ENCODE assay signal across 8 cellular contexts in the genomic region with DNA sequence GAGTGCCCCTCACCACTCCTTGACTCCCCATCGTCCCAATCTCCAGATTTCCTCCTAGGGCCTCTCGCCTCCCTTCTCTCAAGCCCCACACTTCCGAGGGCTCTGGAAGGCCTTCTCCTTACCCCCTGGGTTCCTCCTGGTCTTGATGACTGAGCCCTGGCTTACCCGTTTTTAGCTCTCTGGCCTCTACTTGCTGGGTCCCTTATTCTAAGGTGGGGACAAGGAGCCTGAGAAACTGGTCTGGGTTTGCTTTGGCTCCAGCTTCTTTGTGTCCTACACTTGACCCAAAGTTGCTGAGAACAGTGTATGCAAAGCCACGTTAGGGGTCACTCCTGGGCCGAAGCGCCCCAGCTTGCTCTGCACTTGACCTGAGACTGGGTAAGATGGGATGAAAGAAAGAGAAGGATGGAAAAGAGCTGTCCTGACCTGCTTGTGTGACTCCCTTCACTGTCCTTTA. TPM values are rescaled to one million over a fixed set of nuclear protein-coding genes. Genes with fewer than 3 reads are reported as not detected.
DNase-seq lines count a peak whose midpoint lies in the region; ATAC-seq, FAIRE-seq and TF ChIP-seq lines count a peak whose summit lies in the region.

No MANE protein-coding gene starts in this region.

- intact Hi-C loops in K562 (cut with micrococcal nuclease): no loop called here

- H3K4me3 ChIP-seq in BLaER1: peak overlapping the region; percentile 99
- peak overlapping the region; percentile 95 for H3K4me3 ChIP-seq in MG63
- H3K4me3 ChIP-seq in K562: peak overlapping the region; percentile 90

- H3K4me1 Mint-ChIP-seq in immature natural killer cell: peaks cover 35 to 48% of the 10 kb centered on the region in 2 donors
- H3K4me1 Mint-ChIP-seq in stimulated activated naive CD8-positive, alpha-beta T cell treated with anti-CD3 and anti-CD28 coated beads, Interleukin-15, amount 100 ng/mL, for 72 hours: peaks cover 45% of the 10 kb centered on the region

- POLR2A ChIA-PET in K562 (lab: Yijun Ruan, JAX): interaction anchor here (0.6 to 1.5 kb wide), 7 partner anchors 10 to 1494 kb away, joined by 3 to 5 read pairs (median 3); partner anchors contain the start of genes FGFR4 and UIMC1

- H3K36me3 ChIP-seq in BLaER1 (peaks cover 33% of the 10 kb centered on the region), MG63 (peaks cover 24% of the 10 kb centered on the region), K562 (ENCODE audit: control insufficient read depth, insufficient read depth, low read length) (peaks cover 26% of the 10 kb centered on the region)

- peak overlapping the region; percentile 96 for H3K4me2 ChIP-seq in BLaER1
- peak overlapping the region; percentile 92 for H3K4me2 ChIP-seq in K562 (ENCODE audit: insufficient read depth, low read length)

- H3K27ac Mint-ChIP-seq in immature natural killer cell: peak overlapping the region; percentile 92 to 98 (median 96)
- H3K27ac Mint-ChIP-seq in stimulated activated naive CD8-positive, alpha-beta T cell treated with anti-CD3 and anti-CD28 coated beads, Interleukin-15, amount 100 ng/mL, for 72 hours: peak overlapping the region; percentile 98 to 99

- H2AFZ ChIP-seq in K562 (ENCODE audit: low read depth, low read length): peak overlapping the region; percentile 95

- CTCF ChIA-PET in K562 (lab: Yijun Ruan, JAX; ENCODE audit: low intra/inter-chr PET ratio): no interaction called here

- FAIRE-seq in K562 (lab: Jason Lieb, UNC): peak; percentile 42

- peaks cover 3 to 5% (median 4%) of the 10 kb centered on the region in 3 donors for H3K36me3 Mint-ChIP-seq in immature natural killer cell

- H3K4me3 Mint-ChIP-seq in immature natural killer cell: peak overlapping the region; percentile 98 to 99 (median 99)
- peak overlapping the region; percentile 97 to 99 for H3K4me3 Mint-ChIP-seq in stimulated activated naive CD8-positive, alpha-beta T cell treated with anti-CD3 and anti-CD28 coated beads, Interleukin-15, amount 100 ng/mL, for 72 hours

- no peak; a peak in 1 of 6 replicates for TF ChIP-seq CTCF in K562 (IDR thresholded peaks at IDR 0.05 in 2 of 3, conservative IDR thresholded peaks at IDR 0.05 in 1 of 3; ENCODE audit: insufficient read depth in 2 of 3, low read depth in 1 of 3, low read length in 3 of 3)

- H3K4me1 ChIP-seq in BLaER1: peaks cover 33% of the 10 kb centered on the region
- H3K4me1 ChIP-seq in K562 (replicated peaks in 1 of 2; ENCODE audit: control insufficient read depth in 2 of 2, insufficient read depth in 2 of 2, low read length in 2 of 2): peaks cover 24 to 25% of the 10 kb centered on the region in 2 experiments; a peak in 4 of 5 replicates

- H3K79me2 ChIP-seq in K562 (ENCODE audit: control insufficient read depth, insufficient read depth, low read length): peaks cover 65% of the 10 kb centered on the region

- WGBS in K562 (ENCODE audit: insufficient coverage, low coverage, missing lambda C conversion rate): 2% methylated on average over 7 of the region's 7 CpGs

- H3K27me3 ChIP-seq in BLaER1 (no peaks in the 10 kb centered on the region), MG63 (no peaks in the 10 kb centered on the region), K562 (ENCODE audit: control insufficient read depth in 2 of 2, insufficient read depth in 2 of 2, low read length in 2 of 2) (no peaks in the 10 kb centered on the region)

- H3K9ac ChIP-seq in BLaER1: peak overlapping the region; percentile 99
- peak overlapping the region; percentile 84 to 92 for H3K9ac ChIP-seq in K562 (ENCODE audit: insufficient read depth in 1 of 2, low read depth in 2 of 2, low read length in 2 of 2)

- H4K20me1 ChIP-seq in BLaER1: peaks cover 19% of the 10 kb centered on the region
- H4K20me1 ChIP-seq in K562 (replicated peaks; ENCODE audit: control insufficient read depth, insufficient read depth, low read length): no peaks in the 10 kb centered on the region

- in situ Hi-C loops in K562 (cut with MboI): no loop called here

- peaks cover 3 to 8% (median 7%) of the 10 kb centered on the region in 3 donors for H3K27me3 Mint-ChIP-seq in immature natural killer cell (ENCODE audit: low read depth in 3 of 3)
- no peaks in the 10 kb centered on the region for H3K27me3 Mint-ChIP-seq in stimulated activated naive CD8-positive, alpha-beta T cell treated with anti-CD3 and anti-CD28 coated beads, Interleukin-15, amount 100 ng/mL, for 72 hours

- H3K9me3 Mint-ChIP-seq in immature natural killer cell: no peaks in the 10 kb centered on the region
- H3K9me3 Mint-ChIP-seq in stimulated activated naive CD8-positive, alpha-beta T cell treated with anti-CD3 and anti-CD28 coated beads, Interleukin-15, amount 100 ng/mL, for 72 hours: no peaks in the 10 kb centered on the region

- BruUV-seq in K562 (replicated peaks; lab: Mats Ljungman, UMichigan): no TSS peak

- no peak for TF ChIP-seq POLR2A in K562 (conservative IDR thresholded peaks at IDR 0.05)

- peak; percentile 7 for ATAC-seq in GM19452 (IDR thresholded peaks at IDR 0.05; ENCODE audit: unreplicated experiment)
- ATAC-seq in K562: peak; percentile 34
- peak; percentile 13 for ATAC-seq in stimulated activated naive CD8-positive, alpha-beta T cell treated with anti-CD3 and anti-CD28 coated beads, Interleukin-15, amount 100 ng/mL, for 72 hours
- ATAC-seq in HG03520 (IDR thresholded peaks at IDR 0.05; ENCODE audit: unreplicated experiment): no peak

- peak overlapping the region; percentile 95 for H3K27ac ChIP-seq in BLaER1
- H3K27ac ChIP-seq in K562 (ENCODE audit: extremely low read depth, low read depth, low read length): peak overlapping the region; percentile 88

- TF ChIP-seq EP300 in K562 (IDR thresholded peaks at IDR 0.05; ENCODE audit: low read length): no peak

- H3K9me3 ChIP-seq in BLaER1 (no peaks in the 10 kb centered on the region), MG63 (no peaks in the 10 kb centered on the region), K562 (replicated peaks; ENCODE audit: control insufficient read depth, insufficient read depth, low read depth, low read length) (no peaks in the 10 kb centered on the region)

- no peaks in the 10 kb centered on the region for H3K9me1 ChIP-seq in K562 (ENCODE audit: control insufficient read depth, insufficient read depth, low read length)

- no peak for DNase-seq in MG63
- peak; percentile 20 to 55 (median 28) for DNase-seq in K562 (ENCODE audit: extremely low read depth in 1 of 4, low spot score in 3 of 4)
- no peak for DNase-seq in immature natural killer cell
- peak in 1 of 2 donors; percentile 15 for DNase-seq in stimulated activated naive CD8-positive, alpha-beta T cell treated with anti-CD3 and anti-CD28 coated beads, Interleukin-15, amount 100 ng/mL, for 72 hours
- DNase-seq in NCI-H1930 (lab: John Stamatoyannopoulos, UW): no peak

- TF ChIP-seq RAD21 in K562 (CRISPR knock-in tag; conservative IDR thresholded peaks at IDR 0.05 in 1 of 2, IDR thresholded peaks at IDR 0.05 in 1 of 2): no peak

TF ChIP-seq in K562, 482 proteins besides CTCF, POLR2A, EP300 and RAD21 (continues in another document):
- TF ChIP-seq CHD4 (IDR thresholded peaks at IDR 0.05; ENCODE audit: insufficient read depth, insufficient replicate concordance, low read depth, low read length, poor library complexity, severe bottlenecking) (peak; percentile 9), RCOR1 (IDR thresholded peaks at IDR 0.05; ENCODE audit: borderline replicate concordance in 1 of 2, low read depth in 2 of 2, low read length in 2 of 2) (0 out of 4 replicates have a peak, but pooled peaks of 1 of the 2 experiments have one; percentile 23)

RNA-seq across cellular contexts. Expression of gene ZNF346, which starts 0.8 kb away (rescaled TPM):
- 13.7 and 28.8 TPM in 2 replicates for total RNA-seq in MG63 (2014; rRNA removed; shearing (Covaris generic); ENCODE audit: low replicate concordance)
- 84.4 and 88.6 TPM in 2 replicates for total RNA-seq in K562 (2011; cell fraction: chromatin; rRNA removed; ENCODE audit: low replicate concordance)
- 41.8 and 47.2 TPM in 2 replicates for total RNA-seq in K562 (2011; cell fraction: nucleolus; rRNA removed)
- total RNA-seq in K562 (2011; cell fraction: nucleoplasm; rRNA removed): 67.8 and 84.8 TPM in 2 replicates
- total RNA-seq in K562 (2014; rRNA removed) (19.5 and 29.8 TPM in 2 replicates), K562 (2014; rRNA removed; fragmentation: Illumina TruSeq; extraction: Trizol) (20.1 and 23.1 TPM in 2 replicates), K562 (2015; rRNA removed; fragmentation: Illumina TruSeq; extraction: Trizol) (20.8 and 21.8 TPM in 2 replicates), K562 (2021) (20.5 and 21.1 TPM in 2 replicates)
- polyA plus RNA-seq in K562 (2011; rRNA removed) (21.7 and 24.6 TPM in 2 replicates), K562 (2014; fragmentation: Illumina TruSeq; extraction: Trizol) (24.8 and 25.1 TPM in 2 replicates), K562 (2014; fragmentation: Nextera tagmentation; extraction: Ambion mirVana) (1 to 10 TPM; 5.0 to 6.5 TPM), K562 (2014; rRNA removed) (16.8 and 20.2 TPM in 2 replicates), immature natural killer cell (10 to 100 TPM in 2 of 3 donors, 1 to 10 TPM in 1; 8.8 to 21.5 (median 10.6) TPM)
- polyA plus RNA-seq in K562 (2011; cell fraction: cytosol; rRNA removed): 21.5 and 22.3 TPM in 2 replicates
- polyA plus RNA-seq in K562 (2011; cell fraction: nucleus; rRNA removed): 27.9 and 29.2 TPM in 2 replicates
- 16.4 and 19.9 TPM in 2 replicates for polyA plus RNA-seq in K562 (2012)
- polyA minus RNA-seq in K562 (2011; rRNA and poly(A)+ RNA removed): 24.4 and 25.1 TPM in 2 replicates
- 11.6 and 18.0 TPM in 2 replicates for polyA minus RNA-seq in K562 (2011; cell fraction: cytosol; rRNA and poly(A)+ RNA removed)
- polyA minus RNA-seq in K562 (2011; cell fraction: nucleus; rRNA and poly(A)+ RNA removed): 14.3 and 22.0 TPM in 2 replicates

RNA-seq across cellular contexts. Expression of gene UIMC1, which starts 16.7 kb away (rescaled TPM):
- total RNA-seq in MG63 (2014; rRNA removed; shearing (Covaris generic); ENCODE audit: low replicate concordance): 47.6 and 56.9 TPM in 2 replicates
- total RNA-seq in K562 (2011; cell fraction: chromatin; rRNA removed; ENCODE audit: low replicate concordance): 63.6 and 136 TPM in 2 replicates
- total RNA-seq in K562 (2011; cell fraction: nucleolus; rRNA removed): 26.2 and 34.3 TPM in 2 replicates
- total RNA-seq in K562 (2011; cell fraction: nucleoplasm; rRNA removed): 68.0 and 110 TPM in 2 replicates
- total RNA-seq in K562 (2014; rRNA removed): 28.5 and 33.3 TPM in 2 replicates
- total RNA-seq in K562 (2014; rRNA removed; fragmentation: Illumina TruSeq; extraction: Trizol): 51.7 and 52.3 TPM in 2 replicates
- total RNA-seq in K562 (2015; rRNA removed; fragmentation: Illumina TruSeq; extraction: Trizol): 41.6 and 49.2 TPM in 2 replicates
- total RNA-seq in K562 (2021): 44.8 and 46.3 TPM in 2 replicates
- polyA plus RNA-seq in K562 (2011; rRNA removed): 31.1 and 33.5 TPM in 2 replicates
- 7.2 and 16.6 TPM in 2 replicates for polyA plus RNA-seq in K562 (2011; cell fraction: cytosol; rRNA removed)
- 35.3 and 51.1 TPM in 2 replicates for polyA plus RNA-seq in K562 (2011; cell fraction: nucleus; rRNA removed)
- 21.9 and 25.1 TPM in 2 replicates for polyA plus RNA-seq in K562 (2012)
- 37.6 and 43.7 TPM in 2 replicates for polyA plus RNA-seq in K562 (2014; fragmentation: Illumina TruSeq; extraction: Trizol)
- polyA plus RNA-seq in K562 (2014; fragmentation: Nextera tagmentation; extraction: Ambion mirVana): 10 to 100 TPM; 14.9 to 23.6 TPM
- polyA plus RNA-seq in K562 (2014; rRNA removed): 34.0 and 36.8 TPM in 2 replicates
- 47.1 and 79.1 TPM in 2 replicates for polyA minus RNA-seq in K562 (2011; rRNA and poly(A)+ RNA removed)
- 20.4 and 21.0 TPM in 2 replicates for polyA minus RNA-seq in K562 (2011; cell fraction: cytosol; rRNA and poly(A)+ RNA removed)
- polyA minus RNA-seq in K562 (2011; cell fraction: nucleus; rRNA and poly(A)+ RNA removed): 22.8 and 45.4 TPM in 2 replicates
- polyA plus RNA-seq in immature natural killer cell: 10 to 100 TPM; 12.8 to 21.5 (median 14.9) TPM

Comparison
In these comparisons a context has a peak if more than half of its experiments do, and no peak if none do; other contexts are left out.
1. DNase-seq: peak in K562 (4 of 4); none in MG63 (single experiment), immature natural killer cell (0 of 3) and NCI-H1930 (0 of 2).
2. Peak in every context shown above with its lines, with median percentiles within 50 percentile points of each other: H3K4me3 ChIP-seq.